13 cellular contexts compared by ENCODE assay signal in genomic region chr14:71317385-71318096, GRCh38.
"Had no signal": no experiment of that assay in that cellular context is flagged by ENCODE, and none has a peak within 500 bp of the region (broad histone marks: within the 10 kb centered on the region; RNA-seq: fewer than 3 reads in every experiment).

No MANE protein-coding gene starts in this region.

- H3K79me2 ChIP-seq: parathyroid adenoma had no signal

- H3K9me3 ChIP-seq: gastroesophageal sphincter, tibial artery had no signal

- H3K27me3 ChIP-seq: gastroesophageal sphincter, tibial artery had no signal

- ATAC-seq: activated CD8-positive, alpha-beta memory T cell treated with anti-CD3 and anti-CD28 coated beads, Interleukin-2, amount 10 ng/mL, durations not matched to agents 7 days and 5 days; gastroesophageal sphincter; left colon; stimulated activated memory B cell treated with anti-CD40 and anti-IgM and Interleukin-4, amounts not matched to agents 10 μg/mL and 1 μg/mL and 100 μg/mL, for 72 hours had no signal

- H3K4me3 ChIP-seq: gastroesophageal sphincter, tibial artery had no signal

- H3K27ac ChIP-seq: gastroesophageal sphincter, parathyroid adenoma, tibial artery had no signal

- H3K4me3 Mint-ChIP-seq: activated CD8-positive, alpha-beta memory T cell treated with anti-CD3 and anti-CD28 coated beads, Interleukin-2, amount 10 ng/mL, durations not matched to agents 7 days and 5 days; activated naive CD4-positive, alpha-beta T cell treated with anti-CD3 and anti-CD28 coated beads, Interleukin-2, amount 10 ng/mL, durations not matched to agents 7 days and 5 days; stimulated activated memory B cell treated with anti-CD40 and anti-IgM and Interleukin-4, amounts not matched to agents 10 μg/mL and 1 μg/mL and 100 μg/mL, for 72 hours had no signal

- H3K27ac Mint-ChIP-seq: activated CD8-positive, alpha-beta memory T cell treated with anti-CD3 and anti-CD28 coated beads, Interleukin-2, amount 10 ng/mL, durations not matched to agents 7 days and 5 days; activated naive CD4-positive, alpha-beta T cell treated with anti-CD3 and anti-CD28 coated beads, Interleukin-2, amount 10 ng/mL, durations not matched to agents 7 days and 5 days; stimulated activated memory B cell treated with anti-CD40 and anti-IgM and Interleukin-4, amounts not matched to agents 10 μg/mL and 1 μg/mL and 100 μg/mL, for 72 hours had no signal

- H3K9ac ChIP-seq: parathyroid adenoma had no signal

- H2AFZ ChIP-seq: parathyroid adenoma had no signal

- DNase-seq: activated CD4-positive, alpha-beta T cell treated with anti-CD3 and anti-CD28 coated beads for 1 hour; activated CD4-positive, alpha-beta T cell treated with anti-CD3 and anti-CD28 coated beads, Interleukin-2, amount 50 U/mL, for 48 hours; activated CD8-positive, alpha-beta memory T cell treated with anti-CD3 and anti-CD28 coated beads, Interleukin-2, amount 10 ng/mL, durations not matched to agents 7 days and 5 days; activated naive CD4-positive, alpha-beta T cell treated with anti-CD3 and anti-CD28 coated beads, Interleukin-2, amount 10 ng/mL, durations not matched to agents 7 days and 5 days; activated T-cell treated with anti-CD3 and anti-CD28 coated beads, Interleukin-2, amount 50 U/mL, for 1 hour; left colon; mammary epithelial cell; retina; stimulated activated CD4-positive, alpha-beta T cell treated with anti-CD3 and anti-CD28 coated beads, Interleukin-2, amount 100 ng/mL, for 48 hours; tibial artery had no signal

- H3K27me3 Mint-ChIP-seq: activated CD8-positive, alpha-beta memory T cell treated with anti-CD3 and anti-CD28 coated beads, Interleukin-2, amount 10 ng/mL, durations not matched to agents 7 days and 5 days; stimulated activated memory B cell treated with anti-CD40 and anti-IgM and Interleukin-4, amounts not matched to agents 10 μg/mL and 1 μg/mL and 100 μg/mL, for 72 hours had no signal

- H3K36me3 ChIP-seq: gastroesophageal sphincter, tibial artery had no signal
